Comparison of ENCODE assay signal across 8 cellular contexts in the genomic region with DNA sequence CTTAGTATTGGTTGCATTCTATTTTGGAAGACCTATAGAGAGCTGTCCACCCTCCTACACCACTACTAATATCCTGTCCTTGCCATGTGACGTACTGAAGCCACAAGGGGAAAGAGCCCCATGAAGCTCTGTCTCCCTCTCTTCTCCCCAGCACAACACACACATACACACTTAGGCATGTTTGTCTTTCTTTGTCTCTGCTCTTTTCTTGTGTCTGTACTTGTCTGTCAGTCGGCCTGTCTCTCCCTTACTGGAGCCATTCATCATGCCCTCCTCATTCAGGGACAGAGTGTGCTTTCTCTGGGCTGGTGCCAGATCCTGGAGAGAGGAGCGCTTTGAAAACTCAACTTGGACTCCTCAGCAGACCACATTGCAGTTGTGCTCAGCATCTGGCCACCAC. TPM values are rescaled to one million over a fixed set of nuclear protein-coding genes. Genes with fewer than 3 reads are reported as not detected.
A peak's percentile ranks its signal among the peaks of the same experiment; 100 is the strongest.
DNase-seq lines count a peak whose midpoint lies in the region; ATAC-seq and TF ChIP-seq lines count a peak whose summit lies in the region.

No MANE protein-coding gene starts in this region.

- peaks cover 16% of the 10 kb centered on the region for H3K36me3 ChIP-seq in CD8-positive, alpha-beta memory T cell (ENCODE audit: insufficient read depth, low read length)
- H3K36me3 ChIP-seq in neutrophil (peaks cover 19% of the 10 kb centered on the region), WERI-Rb-1 (peaks cover 8% of the 10 kb centered on the region)

- CTCF ChIA-PET in CD8-positive, alpha-beta memory T cell (lab: Charles Lee), result interaction anchor here (3.7 to 9.9 kb wide), 3 partner anchors 11 to 48 kb away, joined by 22 to 124 read pairs (median 112); a partner anchor contains a TSS

- peaks cover 92 to 100% (median 100%) of the 10 kb centered on the region in 3 donors for H3K4me1 Mint-ChIP-seq in CD8-positive, alpha-beta memory T cell

- H3K36me3 Mint-ChIP-seq in CD8-positive, alpha-beta memory T cell, result peaks cover 0 to 58% (median 11%) of the 10 kb centered on the region in 3 donors

- POLR2A ChIA-PET in CD8-positive, alpha-beta memory T cell (lab: Charles Lee), result no interaction called here

- ATAC-seq in SK-N-SH treated with all-trans-retinoic acid at 6 μM for 48 hours (peak; percentile 24; the same call in 1 of the 3 replicates), GM21825 (IDR thresholded peaks at IDR 0.05; ENCODE audit: unreplicated experiment) (no peak), GM21723 (IDR thresholded peaks at IDR 0.05; ENCODE audit: unreplicated experiment) (no peak)

- no peaks in the 10 kb centered on the region for H3K9me3 ChIP-seq in CD8-positive, alpha-beta memory T cell (ENCODE audit: low read length)
- H3K9me3 ChIP-seq in neutrophil (no peaks in the 10 kb centered on the region), WERI-Rb-1 (ENCODE audit: severe bottlenecking) (no peaks in the 10 kb centered on the region)

- no peaks in the 10 kb centered on the region for H3K9me3 Mint-ChIP-seq in CD8-positive, alpha-beta memory T cell

- no peak overlapping the region for H3K4me3 ChIP-seq in CD8-positive, alpha-beta memory T cell (ENCODE audit: low read length)
- H3K4me3 ChIP-seq in neutrophil (ENCODE audit: low read depth in 1 of 2, low read length in 1 of 2) (peak overlapping the region in 1 of 2 experiments; percentile 31), WERI-Rb-1 (ENCODE audit: low read depth, low read length) (no peak overlapping the region)

- H3K27ac Mint-ChIP-seq in CD8-positive, alpha-beta memory T cell, result peak overlapping the region; percentile 68 to 95 (median 80)

- H3K27me3 ChIP-seq in CD8-positive, alpha-beta memory T cell (ENCODE audit: insufficient read depth, low read length, poor library complexity, severe bottlenecking), result no peaks in the 10 kb centered on the region
- H3K27me3 ChIP-seq in neutrophil (no peaks in the 10 kb centered on the region), WERI-Rb-1 (ENCODE audit: insufficient read depth, low read depth, severe bottlenecking) (no peaks in the 10 kb centered on the region)

- peaks cover 0 to 2% of the 10 kb centered on the region in 2 donors for H3K27me3 Mint-ChIP-seq in CD8-positive, alpha-beta memory T cell

- TF ChIP-seq CTCF in neutrophil (IDR thresholded peaks at IDR 0.05) (no peak), WERI-Rb-1 (IDR thresholded peaks at IDR 0.05; ENCODE audit: low read depth, low read length) (no peak)

- H3K27ac ChIP-seq in CD8-positive, alpha-beta memory T cell (ENCODE audit: low read depth, low read length), result no peak overlapping the region
- peak overlapping the region; percentile 90 for H3K27ac ChIP-seq in neutrophil
- no peak overlapping the region for H3K27ac ChIP-seq in WERI-Rb-1

- DNase-seq in CD8-positive, alpha-beta memory T cell, result no peak
- DNase-seq in fibroblast of gingiva (ENCODE audit: low read depth), result peak; percentile 56
- no peak for DNase-seq in NCI-H526 (lab: John Stamatoyannopoulos, UW)
- no peak for DNase-seq in WERI-Rb-1

- peaks cover 92% of the 10 kb centered on the region for H3K4me1 ChIP-seq in CD8-positive, alpha-beta memory T cell (ENCODE audit: insufficient read depth, low read length)
- H3K4me1 ChIP-seq in neutrophil (ENCODE audit: control insufficient read depth in 1 of 2, insufficient read depth in 1 of 2, low read depth in 1 of 2, low read length in 1 of 2), result peaks cover 63 to 75% of the 10 kb centered on the region in 2 experiments

- peak overlapping the region; percentile 32 to 74 (median 49) for H3K4me3 Mint-ChIP-seq in CD8-positive, alpha-beta memory T cell

TF ChIP-seq in SK-N-SH treated with all-trans-retinoic acid at 6 μM for 48 hours, 23 proteins besides CTCF, POLR2A, EP300 and RAD21:
- TF ChIP-seq RARB (CRISPR knock-in tag; IDR thresholded peaks at IDR 0.05) (no peak), ZNF70 (CRISPR knock-in tag; IDR thresholded peaks at IDR 0.05) (no peak)
- TF ChIP-seq, protein P1, sequence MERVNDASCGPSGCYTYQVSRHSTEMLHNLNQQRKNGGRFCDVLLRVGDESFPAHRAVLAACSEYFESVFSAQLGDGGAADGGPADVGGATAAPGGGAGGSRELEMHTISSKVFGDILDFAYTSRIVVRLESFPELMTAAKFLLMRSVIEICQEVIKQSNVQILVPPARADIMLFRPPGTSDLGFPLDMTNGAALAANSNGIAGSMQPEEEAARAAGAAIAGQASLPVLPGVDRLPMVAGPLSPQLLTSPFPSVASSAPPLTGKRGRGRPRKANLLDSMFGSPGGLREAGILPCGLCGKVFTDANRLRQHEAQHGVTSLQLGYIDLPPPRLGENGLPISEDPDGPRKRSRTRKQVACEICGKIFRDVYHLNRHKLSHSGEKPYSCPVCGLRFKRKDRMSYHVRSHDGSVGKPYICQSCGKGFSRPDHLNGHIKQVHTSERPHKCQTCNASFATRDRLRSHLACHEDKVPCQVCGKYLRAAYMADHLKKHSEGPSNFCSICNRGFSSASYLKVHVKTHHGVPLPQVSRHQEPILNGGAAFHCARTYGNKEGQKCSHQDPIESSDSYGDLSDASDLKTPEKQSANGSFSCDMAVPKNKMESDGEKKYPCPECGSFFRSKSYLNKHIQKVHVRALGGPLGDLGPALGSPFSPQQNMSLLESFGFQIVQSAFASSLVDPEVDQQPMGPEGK (CRISPR knock-in tag; IDR thresholded peaks at IDR 0.05; ENCODE audit: borderline replicate concordance), result no peak

RNA-seq across cellular contexts. Expression of a gene that starts 47.6 kb away (rescaled TPM):
- total RNA-seq in CD8-positive, alpha-beta memory T cell, result 100 to 1,000 TPM; 134 to 136 TPM
- 117 TPM for polyA plus RNA-seq in CD8-positive, alpha-beta memory T cell
